In genomic region chr11:75204685-75205667, GRCh38 we compare ENCODE assay signal across 8 cellular contexts. TPM values are rescaled to one million over a fixed set of nuclear protein-coding genes. Genes with fewer than 3 reads are reported as not detected.
DNase-seq lines count a peak whose midpoint lies in the region; ATAC-seq, FAIRE-seq and TF ChIP-seq lines count a peak whose summit lies in the region.

No MANE protein-coding gene starts in this region.

- no peak overlapping the region for H3K4me3 ChIP-seq in coronary artery
- peak overlapping the region in 1 of 3 experiments; percentile 53; a peak in 2 of 6 replicates for H3K4me3 ChIP-seq in HepG2 (replicated peaks in 1 of 3; ENCODE audit: insufficient read depth in 1 of 3, low read depth in 2 of 3, low read length in 3 of 3)

- peak overlapping the region; percentile 54 for H3K9ac ChIP-seq in HepG2 (ENCODE audit: insufficient read depth, low read depth, low read length)

- no peaks in the 10 kb centered on the region; a peak in 1 of 5 replicates for H3K36me3 ChIP-seq in HepG2 (replicated peaks in 1 of 2; ENCODE audit: control insufficient read depth in 1 of 2, insufficient read depth in 2 of 2, low read length in 2 of 2)

- no peaks in the 10 kb centered on the region for H3K79me2 ChIP-seq in HepG2 (ENCODE audit: insufficient read depth, low read length)

- peak in 1 of 2 experiments; percentile 14; a peak in 1 of 4 replicates for TF ChIP-seq POLR2A in HepG2 (IDR thresholded peaks at IDR 0.05; ENCODE audit: insufficient read depth in 1 of 2, low read depth in 2 of 2, low read length in 2 of 2)

- TF ChIP-seq RAD21 in HepG2 (CRISPR knock-in tag; IDR thresholded peaks at IDR 0.05), result peak; percentile 99

- in situ Hi-C loops in HepG2 (cut with HindIII; ENCODE audit: extremely low pct_ligation_motif_present, low pct_unique_long_range_greater_than_20kb), result loop anchor here (5.0 kb wide), 1 partner anchor 58 kb away; no protein-coding TSS in a partner anchor

- DNase-seq in EL (peak; percentile 82), NCI-H510A treated with DMSO at 0.1 percent for 48 hours (lab: John Stamatoyannopoulos, UW) (peak; percentile 90), coronary artery (ENCODE audit: low spot score) (no peak), HepG2 (ENCODE audit: low spot score) (peak; percentile 89)
- DNase-seq in activated CD4-positive, alpha-beta T cell treated with anti-CD3 and anti-CD28 coated beads for 48 hours, result peak; percentile 91
- DNase-seq in stimulated activated CD4-positive, alpha-beta T cell treated with anti-CD3 and anti-CD28 coated beads, TNF-alpha, amount 100 ng/mL, for 1 hour (ENCODE audit: low read depth in 3 of 3, low spot score in 1 of 3), result peak; percentile 27 to 80 (median 65)

- H3K4me1 ChIP-seq in HepG2 (ENCODE audit: insufficient read depth, low read length), result peaks cover 32% of the 10 kb centered on the region

- POLR2A ChIA-PET in HepG2 (lab: Yijun Ruan, JAX), result interaction anchor here (1.0 to 7.6 kb wide), 12 partner anchors 9 to 70 kb away, joined by 3 to 163 read pairs (median 11); partner anchors contain the start of genes SLCO2B1 and TPBGL

- TSS peak; percentile 80 for BruUV-seq in HepG2 (replicated peaks; lab: Mats Ljungman, UMichigan)

- peak; percentile 72 for ATAC-seq in HG02970 (IDR thresholded peaks at IDR 0.05; ENCODE audit: low FRiP score, unreplicated experiment)
- ATAC-seq in HepG2, result peak; percentile 91
- no peak for ATAC-seq in GM19397 (IDR thresholded peaks at IDR 0.05; ENCODE audit: unreplicated experiment)

- H3K27ac ChIP-seq in coronary artery (peak overlapping the region in 1 of 2 donors; percentile 5), HepG2 (ENCODE audit: extremely low read length, insufficient read depth, low read length) (peak overlapping the region; percentile 91)

- intact Hi-C loops in HepG2 (cut with micrococcal nuclease; ENCODE audit: unreplicated experiment), result loop anchor here (1.0 to 5.0 kb wide), 5 partner anchors 36 to 65 kb away; no protein-coding TSS in a partner anchor

- peak; percentile 46 for TF ChIP-seq CTCF in coronary artery (IDR thresholded peaks at IDR 0.05)
- TF ChIP-seq CTCF in HepG2 (CRISPR knock-in tag; IDR thresholded peaks at IDR 0.05), result peak; percentile 99

- no peaks in the 10 kb centered on the region for H3K9me3 ChIP-seq in HepG2 (ENCODE audit: low read length)

- no peak for TF ChIP-seq EP300 in HepG2 (IDR thresholded peaks at IDR 0.05; ENCODE audit: low read depth in 2 of 2, low read length in 2 of 2)
- TF ChIP-seq EP300 in HepG2 (CRISPR knock-in tag; IDR thresholded peaks at IDR 0.05; ENCODE audit: borderline replicate concordance), result no peak

- FAIRE-seq in HepG2 (lab: Jason Lieb, UNC), result peak; percentile 69

- WGBS in HepG2 (ENCODE audit: low lambda C conversion rate), result 79% methylated on average over 3 of the region's 10 CpGs

- H3K4me2 ChIP-seq in HepG2 (ENCODE audit: low read depth, low read length), result peak overlapping the region; percentile 73

- H3K27me3 ChIP-seq in HepG2 (ENCODE audit: control insufficient read depth in 1 of 2, insufficient read depth in 2 of 2, low read length in 2 of 2), result no peaks in the 10 kb centered on the region

- H2AFZ ChIP-seq in HepG2 (ENCODE audit: low read length), result no peak overlapping the region

- no peaks in the 10 kb centered on the region for H4K20me1 ChIP-seq in HepG2 (ENCODE audit: insufficient read depth, low read length)

- CTCF ChIA-PET in HepG2 (lab: Yijun Ruan, JAX; ENCODE audit: low intra/inter-chr PET ratio, low total read pairs), result interaction anchor here (1.2 to 5.9 kb wide), 7 partner anchors 36 to 182 kb away, joined by 3 to 173 read pairs (median 6); no protein-coding TSS in a partner anchor

TF ChIP-seq in HepG2, 621 proteins besides CTCF, POLR2A, EP300 and RAD21 (continues in another document):
- peak; percentile 48 for TF ChIP-seq SAP130 (CRISPR knock-in tag; IDR thresholded peaks at IDR 0.05; ENCODE audit: low read depth)
- TF ChIP-seq HNRNPUL1 (IDR thresholded peaks at IDR 0.05; ENCODE audit: low read depth, low read length), result no peak
- TF ChIP-seq KDM2A (CRISPR knock-in tag; IDR thresholded peaks at IDR 0.05; ENCODE audit: borderline replicate concordance, low read depth), result peak; percentile 71; the same call in 1 of the 2 replicates
- 0 out of 2 replicates have a peak, but pooled peaks have one; percentile 39 for TF ChIP-seq EEA1 (CRISPR knock-in tag; IDR thresholded peaks at IDR 0.05; ENCODE audit: borderline replicate concordance)
- 0 out of 2 replicates have a peak, but pooled peaks have one; percentile 20 for TF ChIP-seq SOX5 (CRISPR knock-in tag; IDR thresholded peaks at IDR 0.05; ENCODE audit: borderline replicate concordance)
- TF ChIP-seq POLR2AphosphoS5 (IDR thresholded peaks at IDR 0.05; ENCODE audit: low read depth, low read length), result 0 out of 2 replicates have a peak, but pooled peaks have one; percentile 11
- TF ChIP-seq ZNF784 (CRISPR knock-in tag; IDR thresholded peaks at IDR 0.05; ENCODE audit: borderline replicate concordance), result no peak
- 0 out of 2 replicates have a peak, but pooled peaks have one; percentile 27 for TF ChIP-seq ZNF224 (CRISPR knock-in tag; IDR thresholded peaks at IDR 0.05)
- TF ChIP-seq MED13 (CRISPR knock-in tag; IDR thresholded peaks at IDR 0.05), result no peak
- TF ChIP-seq, protein P1, sequence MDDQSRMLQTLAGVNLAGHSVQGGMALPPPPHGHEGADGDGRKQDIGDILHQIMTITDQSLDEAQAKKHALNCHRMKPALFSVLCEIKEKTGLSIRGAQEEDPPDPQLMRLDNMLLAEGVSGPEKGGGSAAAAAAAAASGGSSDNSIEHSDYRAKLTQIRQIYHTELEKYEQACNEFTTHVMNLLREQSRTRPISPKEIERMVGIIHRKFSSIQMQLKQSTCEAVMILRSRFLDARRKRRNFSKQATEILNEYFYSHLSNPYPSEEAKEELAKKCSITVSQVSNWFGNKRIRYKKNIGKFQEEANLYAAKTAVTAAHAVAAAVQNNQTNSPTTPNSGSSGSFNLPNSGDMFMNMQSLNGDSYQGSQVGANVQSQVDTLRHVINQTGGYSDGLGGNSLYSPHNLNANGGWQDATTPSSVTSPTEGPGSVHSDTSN (CRISPR knock-in tag; IDR thresholded peaks at IDR 0.05; ENCODE audit: borderline replicate concordance), result no peak
- TF ChIP-seq SUZ12 (IDR thresholded peaks at IDR 0.05; ENCODE audit: low read depth, low read length), result no peak

RNA-seq across cellular contexts. Expression of gene TPBGL, which starts 35.6 kb away (rescaled TPM):
- not detected in 2 replicates for total RNA-seq in HepG2 (2016; rRNA removed; fragmentation: Illumina TruSeq; extraction: Trizol)
- not detected in 2 replicates for total RNA-seq in HepG2 (2016; cell fraction: cytosol; rRNA removed; fragmentation: Illumina TruSeq; extraction: Trizol; ENCODE audit: low read depth)
- total RNA-seq in HepG2 (2016; cell fraction: insoluble cytoplasmic fraction; rRNA removed; fragmentation: Illumina TruSeq; extraction: Trizol), result not detected in 2 replicates
- total RNA-seq in HepG2 (2016; cell fraction: membrane; rRNA removed; fragmentation: Illumina TruSeq; extraction: Trizol), result not detected in 2 replicates
- not detected in 2 replicates for total RNA-seq in HepG2 (2016; cell fraction: nucleus; rRNA removed; fragmentation: Illumina TruSeq; extraction: Trizol)
- not detected in 2 replicates for polyA plus RNA-seq in HepG2 (2011; rRNA removed)
- not detected in 2 replicates for polyA plus RNA-seq in HepG2 (2011; cell fraction: cytosol; rRNA removed)
- polyA plus RNA-seq in HepG2 (2011; cell fraction: nucleus; rRNA removed), result 0.05 TPM in 1 of 2 replicates, not detected in the other
- not detected in 2 replicates for polyA plus RNA-seq in HepG2 (2012)
- not detected in 2 replicates for polyA plus RNA-seq in HepG2 (2016; cell fraction: cytosol; fragmentation: Illumina TruSeq; extraction: Trizol; ENCODE audit: low read depth)
- not detected in 2 replicates for polyA plus RNA-seq in HepG2 (2016; cell fraction: insoluble cytoplasmic fraction; fragmentation: Illumina TruSeq; extraction: Trizol; ENCODE audit: low read depth)
- polyA plus RNA-seq in HepG2 (2016; cell fraction: membrane; fragmentation: Illumina TruSeq; extraction: Trizol; ENCODE audit: low read depth), result 0.07 and 0.18 TPM in 2 replicates
- polyA plus RNA-seq in HepG2 (2016; cell fraction: nucleus; fragmentation: Illumina TruSeq; extraction: Trizol; ENCODE audit: insufficient read depth, low read depth), result not detected in 2 replicates
- polyA minus RNA-seq in HepG2 (2011; rRNA and poly(A)+ RNA removed; ENCODE audit: low replicate concordance), result not detected in 2 replicates
- polyA minus RNA-seq in HepG2 (2011; cell fraction: cytosol; rRNA and poly(A)+ RNA removed), result not detected in 2 replicates
- polyA minus RNA-seq in HepG2 (2011; cell fraction: nucleus; rRNA and poly(A)+ RNA removed), result 0.12 TPM in 1 of 2 replicates, not detected in the other

RNA-seq across cellular contexts. Expression of gene SLCO2B1, which starts 54.1 kb away (rescaled TPM):
- 7.6 and 15.3 TPM in 2 replicates for total RNA-seq in HepG2 (2016; rRNA removed; fragmentation: Illumina TruSeq; extraction: Trizol)
- total RNA-seq in HepG2 (2016; cell fraction: cytosol; rRNA removed; fragmentation: Illumina TruSeq; extraction: Trizol; ENCODE audit: low read depth), result 3.0 and 3.2 TPM in 2 replicates
- 6.7 and 16.4 TPM in 2 replicates for total RNA-seq in HepG2 (2016; cell fraction: insoluble cytoplasmic fraction; rRNA removed; fragmentation: Illumina TruSeq; extraction: Trizol)
- total RNA-seq in HepG2 (2016; cell fraction: membrane; rRNA removed; fragmentation: Illumina TruSeq; extraction: Trizol), result 6.2 TPM in 2 replicates
- 24.2 and 24.5 TPM in 2 replicates for total RNA-seq in HepG2 (2016; cell fraction: nucleus; rRNA removed; fragmentation: Illumina TruSeq; extraction: Trizol)
- 19.8 and 29.6 TPM in 2 replicates for polyA plus RNA-seq in HepG2 (2011; rRNA removed)
- 15.0 and 15.3 TPM in 2 replicates for polyA plus RNA-seq in HepG2 (2011; cell fraction: cytosol; rRNA removed)
- polyA plus RNA-seq in HepG2 (2011; cell fraction: nucleus; rRNA removed), result 80.8 and 94.5 TPM in 2 replicates
- polyA plus RNA-seq in HepG2 (2012), result 21.7 and 35.0 TPM in 2 replicates
- polyA plus RNA-seq in HepG2 (2016; cell fraction: cytosol; fragmentation: Illumina TruSeq; extraction: Trizol; ENCODE audit: low read depth), result 0.64 and 1.2 TPM in 2 replicates
- polyA plus RNA-seq in HepG2 (2016; cell fraction: insoluble cytoplasmic fraction; fragmentation: Illumina TruSeq; extraction: Trizol; ENCODE audit: low read depth), result 4.1 and 5.6 TPM in 2 replicates
- polyA plus RNA-seq in HepG2 (2016; cell fraction: membrane; fragmentation: Illumina TruSeq; extraction: Trizol; ENCODE audit: low read depth), result 2.4 and 2.9 TPM in 2 replicates
- polyA plus RNA-seq in HepG2 (2016; cell fraction: nucleus; fragmentation: Illumina TruSeq; extraction: Trizol; ENCODE audit: insufficient read depth, low read depth), result 31.9 and 32.0 TPM in 2 replicates
- polyA minus RNA-seq in HepG2 (2011; rRNA and poly(A)+ RNA removed; ENCODE audit: low replicate concordance), result 0.09 and 55.4 TPM in 2 replicates
- 11.1 and 12.3 TPM in 2 replicates for polyA minus RNA-seq in HepG2 (2011; cell fraction: cytosol; rRNA and poly(A)+ RNA removed)
- polyA minus RNA-seq in HepG2 (2011; cell fraction: nucleus; rRNA and poly(A)+ RNA removed), result 33.2 and 42.0 TPM in 2 replicates
